8 cellular contexts compared by ENCODE assay signal in the genomic region with DNA sequence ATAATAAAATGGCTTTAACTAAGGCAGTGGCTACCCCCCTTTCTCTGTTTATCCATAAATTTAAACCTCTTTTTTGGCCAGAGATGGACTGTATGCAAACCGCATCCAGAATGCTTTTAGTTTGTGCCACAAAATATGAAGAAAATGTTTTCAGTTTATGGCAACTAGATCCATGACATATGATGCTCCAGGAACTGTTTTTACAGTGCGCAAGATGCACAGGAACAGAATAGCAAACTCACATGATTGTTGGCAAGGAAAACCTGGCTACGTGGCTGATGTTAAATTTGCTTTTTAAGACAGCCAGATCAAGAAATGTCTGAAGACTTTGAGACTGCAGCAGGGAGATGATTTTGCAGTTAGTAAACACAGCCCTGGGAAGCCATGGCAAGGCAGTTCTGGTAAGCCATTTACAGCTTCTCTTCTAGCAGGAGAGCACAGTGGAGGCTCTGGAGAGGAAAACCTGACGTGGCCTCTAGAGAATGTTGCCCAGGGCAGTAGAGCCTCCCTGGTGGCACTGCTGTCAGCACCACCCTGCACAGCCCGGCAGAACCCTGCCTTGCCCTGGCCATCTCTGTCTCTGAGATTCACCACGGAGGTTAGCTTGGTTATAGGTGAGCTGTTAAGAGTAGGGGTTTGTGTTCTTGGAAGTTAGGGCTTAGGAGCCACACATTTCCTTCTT.
DNase-seq lines count a peak whose midpoint lies in the region; ATAC-seq and TF ChIP-seq lines count a peak whose summit lies in the region.

No MANE protein-coding gene starts in this region.

- in situ Hi-C loops in G401 (cut with HindIII; ENCODE audit: low sequenced_read_pairs), result no loop called here

- H3K27ac ChIP-seq in VCaP (peak overlapping the region; percentile 79), parathyroid adenoma (no peak overlapping the region)

- DNase-seq in G401 (ENCODE audit: low spot score) (peak; percentile 24), epithelial cell of esophagus (ENCODE audit: low read depth) (peak; percentile 55), globus pallidus (ENCODE audit: low spot score) (no peak), HuH-7.5 (ENCODE audit: low spot score) (no peak), NCI-H2081 treated with DMSO at 0.1 percent for 48 hours (lab: John Stamatoyannopoulos, UW) (no peak)

- H2AFZ ChIP-seq in parathyroid adenoma, result no peak overlapping the region

- no peak overlapping the region for H3K9ac ChIP-seq in parathyroid adenoma

- no peaks in the 10 kb centered on the region for H3K36me3 ChIP-seq in parathyroid adenoma (ENCODE audit: control insufficient read depth, insufficient read depth, low read length)

- TF ChIP-seq CTCF in VCaP (conservative IDR thresholded peaks at IDR 0.05), result no peak
- TF ChIP-seq CTCF in epithelial cell of esophagus (IDR thresholded peaks at IDR 0.05; ENCODE audit: insufficient read depth, low read depth, low read length, missing control alignments), result no peak
- TF ChIP-seq CTCF in parathyroid adenoma (IDR thresholded peaks at IDR 0.05), result no peak

- H3K4me2 ChIP-seq in parathyroid adenoma (ENCODE audit: low read length), result peak overlapping the region; percentile 20

- H3K27me3 ChIP-seq in parathyroid adenoma (ENCODE audit: control insufficient read depth, insufficient read depth, low read length), result no peaks in the 10 kb centered on the region

- peaks cover 33% of the 10 kb centered on the region for H3K79me2 ChIP-seq in parathyroid adenoma

- no peaks in the 10 kb centered on the region for H3K9me3 ChIP-seq in parathyroid adenoma (ENCODE audit: control insufficient read depth, low read length)

- no peak overlapping the region for H3K4me3 ChIP-seq in epithelial cell of esophagus (ENCODE audit: low read length)
- no peak overlapping the region for H3K4me3 ChIP-seq in parathyroid adenoma (ENCODE audit: low read depth, low read length)

- peaks cover 5% of the 10 kb centered on the region for H3K4me1 ChIP-seq in parathyroid adenoma

- ATAC-seq in HG03095 (IDR thresholded peaks at IDR 0.05; ENCODE audit: unreplicated experiment), result no peak

Comparison
In these comparisons a context has a peak if more than half of its experiments do, and no peak if none do; other contexts are left out.
1. DNase-seq: peak in G401 (single experiment) and epithelial cell of esophagus (single experiment); none in globus pallidus (single experiment), HuH-7.5 (single experiment) and NCI-H2081 treated with DMSO at 0.1 percent for 48 hours (single experiment).